In genomic region chr3:50208677-50209344, GRCh38 we compare ENCODE assay signal across 27 cellular contexts. TPM values are rescaled to one million over a fixed set of nuclear protein-coding genes. Genes with fewer than 3 reads are reported as not detected.
"Had no signal": no experiment of that assay in that cellular context is flagged by ENCODE, and none has a peak within 500 bp of the region (broad histone marks: within the 10 kb centered on the region; RNA-seq: fewer than 3 reads in every experiment).

No MANE protein-coding gene starts in this region.

- H3K9me3 ChIP-seq: sigmoid colon, upper lobe of right lung had no signal

- H3K9me3 Mint-ChIP-seq: activated B cell treated with CpG ODN at 0.5 μM for 24 hours; activated naive CD4-positive, alpha-beta T cell treated with anti-CD3 and anti-CD28 coated beads for 36 hours; activated naive CD8-positive, alpha-beta T cell treated with anti-CD3 and anti-CD28 coated beads, Interleukin-2, amount 10 ng/mL, durations not matched to agents 7 days and 5 days; activated T-cell treated with anti-CD3 and anti-CD28 coated beads, Interleukin-2, amount 50 U/mL, for 72 hours; dendritic cell treated with granulocyte-macrophage colony-stimulating factor and Interleukin-4, amounts not matched to agents 40 ng/mL and 50 ng/mL, for 4 days; memory B cell; nephron progenitor cell had no signal

- H3K4me3 Mint-ChIP-seq: activated B cell treated with CpG ODN at 0.5 μM for 24 hours; activated naive CD4-positive, alpha-beta T cell treated with anti-CD3 and anti-CD28 coated beads for 36 hours; activated naive CD8-positive, alpha-beta T cell treated with anti-CD3 and anti-CD28 coated beads, Interleukin-2, amount 10 ng/mL, durations not matched to agents 7 days and 5 days; activated T-cell treated with anti-CD3 and anti-CD28 coated beads, Interleukin-2, amount 50 U/mL, for 72 hours; dendritic cell treated with granulocyte-macrophage colony-stimulating factor and Interleukin-4, amounts not matched to agents 40 ng/mL and 50 ng/mL, for 4 days; memory B cell; nephron progenitor cell had no signal

- H3K27ac Mint-ChIP-seq: activated B cell treated with CpG ODN at 0.5 μM for 24 hours; activated naive CD4-positive, alpha-beta T cell treated with anti-CD3 and anti-CD28 coated beads for 36 hours; activated naive CD8-positive, alpha-beta T cell treated with anti-CD3 and anti-CD28 coated beads, Interleukin-2, amount 10 ng/mL, durations not matched to agents 7 days and 5 days; activated T-cell treated with anti-CD3 and anti-CD28 coated beads, Interleukin-2, amount 50 U/mL, for 72 hours; dendritic cell treated with granulocyte-macrophage colony-stimulating factor and Interleukin-4, amounts not matched to agents 40 ng/mL and 50 ng/mL, for 4 days; memory B cell; nephron progenitor cell had no signal

- H3K36me3 Mint-ChIP-seq: activated naive CD8-positive, alpha-beta T cell treated with anti-CD3 and anti-CD28 coated beads, Interleukin-2, amount 10 ng/mL, durations not matched to agents 7 days and 5 days; memory B cell had no signal

- DNase-seq: activated B cell treated with CpG ODN at 0.5 μM for 24 hours; activated CD4-positive, alpha-beta T cell treated with anti-CD3 and anti-CD28 coated beads for 4 hours; activated CD4-positive, alpha-beta T cell treated with anti-CD3 and anti-CD28 coated beads, Interleukin-2, amount 50 U/mL, for 48 hours; activated effector memory CD4-positive, alpha-beta T cell treated with Interleukin-2 at 50 U/mL for 16 hours; activated naive CD4-positive, alpha-beta T cell treated with anti-CD3 and anti-CD28 coated beads for 36 hours; activated naive CD8-positive, alpha-beta T cell treated with anti-CD3 and anti-CD28 coated beads, Interleukin-2, amount 10 ng/mL, durations not matched to agents 7 days and 5 days; activated T-cell treated with anti-CD3 and anti-CD28 coated beads, Interleukin-2, amount 50 U/mL, for 72 hours; amniotic stem cell; effector CD8-positive, alpha-beta T cell; foreskin melanocyte; glutamatergic neuron; nephron progenitor cell; occipital lobe; sigmoid colon; stimulated activated CD4-positive, alpha-beta T cell treated with anti-CD3 and anti-CD28 coated beads, Interleukin-15, amount 100 ng/mL, for 24 hours; stimulated activated CD8-positive, alpha-beta memory T cell treated with anti-CD3 and anti-CD28 coated beads, Interleukin-4, amount 100 ng/mL, for 48 hours; stimulated activated naive CD4-positive, alpha-beta T cell; T-helper 1 cell; T-helper 9 cell; upper lobe of right lung had no signal

- H3K4me1 Mint-ChIP-seq: memory B cell had no signal

- H3K4me3 ChIP-seq: cardiac muscle cell, hepatocyte, sigmoid colon, smooth muscle cell, upper lobe of right lung had no signal

- ATAC-seq: activated T-cell treated with anti-CD3 and anti-CD28 coated beads, Interleukin-2, amount 50 U/mL, for 72 hours; upper lobe of right lung had no signal

- H3K36me3 ChIP-seq: cardiac muscle cell, sigmoid colon, upper lobe of right lung had no signal

- H3K27ac ChIP-seq: cardiac muscle cell, hepatocyte, sigmoid colon, upper lobe of right lung had no signal

RNA-seq across cellular contexts. Expression of gene SLC38A3, which starts 3.7 kb away (rescaled TPM):
- total RNA-seq: activated B cell treated with CpG ODN at 0.5 μM for 24 hours; activated naive CD4-positive, alpha-beta T cell treated with anti-CD3 and anti-CD28 coated beads for 36 hours; activated naive CD8-positive, alpha-beta T cell treated with anti-CD3 and anti-CD28 coated beads, Interleukin-2, amount 10 ng/mL, durations not matched to agents 7 days and 5 days; activated T-cell treated with anti-CD3 and anti-CD28 coated beads, Interleukin-2, amount 50 U/mL, for 72 hours; mononuclear cell; upper lobe of right lung had no signal

RNA-seq across cellular contexts. Expression of gene GNAT1, which starts 17.4 kb away (rescaled TPM):
- total RNA-seq: activated B cell treated with CpG ODN at 0.5 μM for 24 hours; activated naive CD4-positive, alpha-beta T cell treated with anti-CD3 and anti-CD28 coated beads for 36 hours; activated naive CD8-positive, alpha-beta T cell treated with anti-CD3 and anti-CD28 coated beads, Interleukin-2, amount 10 ng/mL, durations not matched to agents 7 days and 5 days; activated T-cell treated with anti-CD3 and anti-CD28 coated beads, Interleukin-2, amount 50 U/mL, for 72 hours; cardiac muscle cell; hepatocyte; lower leg skin; mononuclear cell; occipital lobe; sigmoid colon; smooth muscle cell; upper lobe of right lung had no signal
- polyA plus RNA-seq: cardiac muscle cell, hepatocyte, smooth muscle cell had no signal

RNA-seq across cellular contexts. Expression of gene SEMA3F, which starts 53.7 kb away (rescaled TPM):
- total RNA-seq: activated B cell treated with CpG ODN at 0.5 μM for 24 hours; activated naive CD4-positive, alpha-beta T cell treated with anti-CD3 and anti-CD28 coated beads for 36 hours had no signal
